In genomic region chr10:93762979-93763391, GRCh38 we compare ENCODE assay signal across 1 cellular context.
A peak's percentile ranks its signal among the peaks of the same experiment; 100 is the strongest.
TF ChIP-seq lines count a peak whose summit lies in the region.

No MANE protein-coding gene starts in this region.

TF ChIP-seq in GM12878, 131 proteins besides CTCF, POLR2A, EP300 and RAD21:
- TF ChIP-seq BHLHE40 (IDR thresholded peaks at IDR 0.05; ENCODE audit: borderline replicate concordance in 1 of 2, low read depth in 2 of 2, low read length in 1 of 2) (0 out of 4 replicates have a peak, but pooled peaks of 1 of the 2 experiments have one; percentile 25), SPI1 (IDR thresholded peaks at IDR 0.05; ENCODE audit: borderline replicate concordance, insufficient read depth, low read depth, low read length) (peak; percentile 65; the same call in 1 of the 2 replicates), ZBTB4 (CRISPR knock-in tag; IDR thresholded peaks at IDR 0.05) (no peak)
